10 cellular contexts compared by ENCODE assay signal in the genomic region with DNA sequence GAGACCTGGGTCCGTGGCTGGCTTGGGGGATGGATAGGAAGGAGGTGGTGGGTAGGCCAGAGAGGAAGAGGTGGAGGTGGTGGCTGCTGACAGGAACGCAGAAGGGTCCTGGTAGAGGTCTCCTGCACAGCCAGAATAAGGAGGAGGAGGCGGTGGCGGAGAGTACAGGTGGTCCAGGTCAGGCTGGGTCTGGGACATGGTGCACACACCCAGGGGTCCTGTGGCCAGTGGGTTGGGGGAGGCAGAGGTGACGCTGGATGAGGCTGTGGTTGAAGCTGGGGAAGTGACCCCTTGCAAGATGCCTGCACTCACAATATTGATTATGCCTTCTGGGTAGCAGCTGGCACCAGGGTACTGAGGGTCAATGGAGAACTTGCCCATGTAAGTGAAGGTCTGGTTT. TPM values are rescaled to one million over a fixed set of nuclear protein-coding genes. Genes with fewer than 3 reads are reported as not detected.
A peak's percentile ranks its signal among the peaks of the same experiment; 100 is the strongest.
DNase-seq lines count a peak whose midpoint lies in the region; ATAC-seq, FAIRE-seq and TF ChIP-seq lines count a peak whose summit lies in the region.
"Had no signal": no experiment of that assay in that cellular context is flagged by ENCODE, and none has a peak within 500 bp of the region (broad histone marks: within the 10 kb centered on the region; RNA-seq: fewer than 3 reads in every experiment).

No MANE protein-coding gene starts in this region.

- peak overlapping the region; percentile 99 for H3K27ac Mint-ChIP-seq in activated CD4-positive, alpha-beta T cell treated with anti-CD3 and anti-CD28 coated beads for 36 hours
- no peak overlapping the region for H3K27ac Mint-ChIP-seq in glutamatergic neuron (ENCODE audit: unreplicated experiment)

- POLR2A ChIA-PET in activated CD4-positive, alpha-beta T cell treated with anti-CD3 and anti-CD28 coated beads for 36 hours (lab: Charles Lee), result interaction anchor here (1.0 to 1.3 kb wide), 2 partner anchors 14 to 34 kb away, joined by 3 to 5 read pairs; no protein-coding TSS in a partner anchor

- CTCF ChIA-PET in activated CD4-positive, alpha-beta T cell treated with anti-CD3 and anti-CD28 coated beads for 36 hours (lab: Charles Lee), result interaction anchor here (0.9 to 1.5 kb wide), 4 partner anchors 35 to 906 kb away, joined by 3 to 5 read pairs (median 4); no protein-coding TSS in a partner anchor

- TF ChIP-seq CTCF in glutamatergic neuron (IDR thresholded peaks at IDR 0.05; ENCODE audit: partially characterized antibody, unreplicated experiment), result no peak

- no peaks in the 10 kb centered on the region for H3K9me3 Mint-ChIP-seq in activated CD4-positive, alpha-beta T cell treated with anti-CD3 and anti-CD28 coated beads for 36 hours (ENCODE audit: low read depth)
- H3K9me3 Mint-ChIP-seq in glutamatergic neuron (ENCODE audit: unreplicated experiment), result peaks cover 14% of the 10 kb centered on the region

- peaks cover 59% of the 10 kb centered on the region for H3K4me1 Mint-ChIP-seq in activated CD4-positive, alpha-beta T cell treated with anti-CD3 and anti-CD28 coated beads for 36 hours
- H3K4me1 Mint-ChIP-seq in glutamatergic neuron (ENCODE audit: low read depth, unreplicated experiment), result peaks cover 12% of the 10 kb centered on the region

- DNase-seq in activated CD4-positive, alpha-beta T cell treated with anti-CD3 and anti-CD28 coated beads for 36 hours, result peak; percentile 8
- DNase-seq in activated CD4-positive, alpha-beta T cell treated with anti-CD3 and anti-CD28 coated beads for 1 hour, result no peak
- DNase-seq in activated CD4-positive, alpha-beta T cell treated with anti-CD3 and anti-CD28 coated beads for 48 hours, result peak; percentile 11
- DNase-seq in glutamatergic neuron, result no peak
- peak; percentile 9 to 10 for DNase-seq in stimulated activated CD4-positive, alpha-beta T cell treated with anti-CD3 and anti-CD28 coated beads, Interleukin-4, amount 100 ng/mL, for 4 hours
- no peak for DNase-seq in T1000 (lab: John Stamatoyannopoulos, UW)
- no peak for DNase-seq in small intestine
- DNase-seq: occipital lobe, OCI-M1 had no signal

- peak overlapping the region; percentile 99 for H3K4me3 Mint-ChIP-seq in activated CD4-positive, alpha-beta T cell treated with anti-CD3 and anti-CD28 coated beads for 36 hours
- peak overlapping the region; percentile 86 for H3K4me3 Mint-ChIP-seq in glutamatergic neuron (ENCODE audit: unreplicated experiment)

- no peak for ATAC-seq in activated CD4-positive, alpha-beta T cell treated with anti-CD3 and anti-CD28 coated beads for 36 hours
- ATAC-seq in HG02623 (IDR thresholded peaks at IDR 0.05; ENCODE audit: unreplicated experiment), result no peak

- no peak overlapping the region for H3K27ac ChIP-seq in small intestine (ENCODE audit: low read depth in 1 of 2, low read length in 1 of 2)

- H3K27me3 Mint-ChIP-seq in activated CD4-positive, alpha-beta T cell treated with anti-CD3 and anti-CD28 coated beads for 36 hours, result peaks cover 1% of the 10 kb centered on the region
- H3K27me3 Mint-ChIP-seq in glutamatergic neuron (ENCODE audit: unreplicated experiment), result peaks cover 27% of the 10 kb centered on the region

- WGBS in small intestine, 3 donors, result 91 to 95% (median 95%) methylated on average over 5 of the region's 5 CpGs

- H3K4me1 ChIP-seq in small intestine (ENCODE audit: control insufficient read depth in 2 of 2, insufficient read depth in 1 of 2, low read depth in 1 of 2, low read length in 1 of 2), result peaks cover 8 to 13% of the 10 kb centered on the region in 2 donors

- peaks cover 0 to 8% of the 10 kb centered on the region in 2 donors for H3K27me3 ChIP-seq in small intestine (ENCODE audit: control insufficient read depth in 2 of 2, insufficient read depth in 2 of 2, low read length in 2 of 2)

- H3K9me3 ChIP-seq in small intestine (ENCODE audit: control insufficient read depth, low read depth), result no peaks in the 10 kb centered on the region

- no peak for FAIRE-seq in small intestine (lab: Jason Lieb, UNC)

- intact Hi-C loops in activated CD4-positive, alpha-beta T cell treated with anti-CD3 and anti-CD28 coated beads for 36 hours (cut with DNase I, micrococcal nuclease), result loop anchor here in 1 of 2 experiments (5.0 to 10.0 kb wide), 2 partner anchors 451 to 632 kb away; no protein-coding TSS in a partner anchor

- no peaks in the 10 kb centered on the region for H3K36me3 ChIP-seq in small intestine (ENCODE audit: control insufficient read depth in 2 of 2, insufficient read depth in 2 of 2, low read length in 2 of 2)

- no peak overlapping the region for H3K4me3 ChIP-seq in small intestine (ENCODE audit: low read depth in 1 of 2, low read length in 2 of 2)

- H3K36me3 Mint-ChIP-seq in activated CD4-positive, alpha-beta T cell treated with anti-CD3 and anti-CD28 coated beads for 36 hours (ENCODE audit: low read depth), result peaks cover 52% of the 10 kb centered on the region
- H3K36me3 Mint-ChIP-seq in glutamatergic neuron (ENCODE audit: unreplicated experiment), result no peaks in the 10 kb centered on the region

RNA-seq across cellular contexts. Expression of gene EGR2, which starts 2.2 kb away (rescaled TPM):
- 10 to 100 TPM; 46.0 to 53.9 TPM for total RNA-seq in activated CD4-positive, alpha-beta T cell treated with anti-CD3 and anti-CD28 coated beads for 36 hours
- total RNA-seq in glutamatergic neuron (ENCODE audit: unreplicated experiment), result 0.37 TPM
- 1 to 10 TPM in 1 of 3 donors, under 1 TPM in 2; 0.45 to 5.4 (median 0.54) TPM for polyA plus RNA-seq in small intestine

RNA-seq across cellular contexts. Expression of gene ADO, which starts 9.5 kb away (rescaled TPM):
- 10 to 100 TPM; 21.5 to 23.2 TPM for total RNA-seq in activated CD4-positive, alpha-beta T cell treated with anti-CD3 and anti-CD28 coated beads for 36 hours
- total RNA-seq in glutamatergic neuron (ENCODE audit: unreplicated experiment), result 32.5 TPM
- polyA plus RNA-seq in small intestine, result 1 to 10 TPM; 7.4 to 9.5 (median 8.1) TPM

Comparison
In these comparisons a context has a peak if more than half of its experiments do, and no peak if none do; other contexts are left out.
1. DNase-seq: peak in activated CD4-positive, alpha-beta T cell treated with anti-CD3 and anti-CD28 coated beads for 36 hours (single experiment), activated CD4-positive, alpha-beta T cell treated with anti-CD3 and anti-CD28 coated beads for 48 hours (single experiment) and stimulated activated CD4-positive, alpha-beta T cell treated with anti-CD3 and anti-CD28 coated beads, Interleukin-4, amount 100 ng/mL, for 4 hours (2 of 2); none in activated CD4-positive, alpha-beta T cell treated with anti-CD3 and anti-CD28 coated beads for 1 hour (single experiment), glutamatergic neuron (single experiment), T1000 (single experiment) and small intestine (single experiment).
2. RNA of gene EGR2, which starts 2.2 kb away (total RNA-seq): 46.0 to 53.9 TPM in activated CD4-positive, alpha-beta T cell treated with anti-CD3 and anti-CD28 coated beads for 36 hours; 0.37 TPM in glutamatergic neuron (single experiment); every median in the first group is over 10 times any median in the second.